11 cellular contexts compared by ENCODE assay signal in genomic region chr12:14959463-14959862, GRCh38. TPM values are rescaled to one million over a fixed set of nuclear protein-coding genes. Genes with fewer than 3 reads are reported as not detected.
A peak's percentile ranks its signal among the peaks of the same experiment; 100 is the strongest.
DNase-seq lines count a peak whose midpoint lies in the region; ATAC-seq lines count a peak whose summit lies in the region.
"Had no signal": no experiment of that assay in that cellular context is flagged by ENCODE, and none has a peak within 500 bp of the region (broad histone marks: within the 10 kb centered on the region; RNA-seq: fewer than 3 reads in every experiment).

No MANE protein-coding gene starts in this region.

- peaks cover 18% of the 10 kb centered on the region for H3K4me1 ChIP-seq in thymus (ENCODE audit: control insufficient read depth, insufficient read depth, low read length)

- intact Hi-C loops in activated CD4-positive, alpha-beta memory T cell treated with anti-CD3 and anti-CD28 coated beads for 36 hours (cut with micrococcal nuclease) = loop anchor here (10.0 kb wide), 1 partner anchor 925 kb away; the partner anchor contains the start of gene STRAP

- 4% methylated on average over 3 of the region's 3 CpGs for WGBS in thymus

- peak overlapping the region; percentile 91 for H3K4me3 ChIP-seq in thymus (ENCODE audit: low read length)

- no peak for DNase-seq in activated T-cell treated with anti-CD3 and anti-CD28 coated beads, Interleukin-2, amount 50 U/mL, for 4 hours
- DNase-seq in activated T-cell treated with anti-CD3 and anti-CD28 coated beads for 4 hours = no peak
- no peak for DNase-seq in activated CD4-positive, alpha-beta memory T cell treated with anti-CD3 and anti-CD28 coated beads for 36 hours
- no peak for DNase-seq in immature natural killer cell
- no peak for DNase-seq in stimulated activated CD4-positive, alpha-beta T cell treated with anti-CD3 and anti-CD28 coated beads, Interleukin-4, amount 100 ng/mL, for 1 hour
- DNase-seq in HuH-7 (ENCODE audit: low spot score) = no peak
- DNase-seq: pancreas, SHP77 treated with DMSO at 0.1 percent for 48 hours had no signal

- H3K27me3 Mint-ChIP-seq in activated T-cell treated with anti-CD3 and anti-CD28 coated beads, Interleukin-2, amount 50 U/mL, for 4 hours (ENCODE audit: low read depth) = no peaks in the 10 kb centered on the region
- H3K27me3 Mint-ChIP-seq in activated CD4-positive, alpha-beta memory T cell treated with anti-CD3 and anti-CD28 coated beads for 36 hours = no peaks in the 10 kb centered on the region
- H3K27me3 Mint-ChIP-seq in immature natural killer cell (ENCODE audit: low read depth in 3 of 3) = peaks cover 5 to 13% (median 9%) of the 10 kb centered on the region in 3 donors

- peak overlapping the region; percentile 97 for H3K4me3 Mint-ChIP-seq in activated T-cell treated with anti-CD3 and anti-CD28 coated beads, Interleukin-2, amount 50 U/mL, for 4 hours
- peak overlapping the region; percentile 88 for H3K4me3 Mint-ChIP-seq in activated CD4-positive, alpha-beta memory T cell treated with anti-CD3 and anti-CD28 coated beads for 36 hours
- H3K4me3 Mint-ChIP-seq in immature natural killer cell = peak overlapping the region; percentile 98 to 100 (median 100)

- no peaks in the 10 kb centered on the region for H3K9me3 ChIP-seq in thymus (ENCODE audit: control insufficient read depth)
- H3K9me3 ChIP-seq: pancreas had no signal

- CTCF ChIA-PET in activated CD4-positive, alpha-beta memory T cell treated with anti-CD3 and anti-CD28 coated beads for 36 hours (lab: Charles Lee) = interaction anchor here (0.6 to 1.5 kb wide), 3 partner anchors 9 to 11 kb away, joined by 3 to 7 read pairs (median 5); no protein-coding TSS in a partner anchor

- ATAC-seq in activated T-cell treated with anti-CD3 and anti-CD28 coated beads, Interleukin-2, amount 50 U/mL, for 4 hours = no peak
- ATAC-seq in GM19328 (IDR thresholded peaks at IDR 0.05; ENCODE audit: unreplicated experiment) = no peak
- ATAC-seq: pancreas had no signal

- H3K36me3 Mint-ChIP-seq in activated T-cell treated with anti-CD3 and anti-CD28 coated beads, Interleukin-2, amount 50 U/mL, for 4 hours (ENCODE audit: insufficient read depth) = no peaks in the 10 kb centered on the region
- peaks cover 26% of the 10 kb centered on the region for H3K36me3 Mint-ChIP-seq in activated CD4-positive, alpha-beta memory T cell treated with anti-CD3 and anti-CD28 coated beads for 36 hours
- peaks cover 8 to 20% (median 13%) of the 10 kb centered on the region in 3 donors for H3K36me3 Mint-ChIP-seq in immature natural killer cell

- peak overlapping the region; percentile 96 for H3K27ac Mint-ChIP-seq in activated CD4-positive, alpha-beta memory T cell treated with anti-CD3 and anti-CD28 coated beads for 36 hours
- peak overlapping the region; percentile 94 to 100 (median 98) for H3K27ac Mint-ChIP-seq in immature natural killer cell

- H3K9me3 Mint-ChIP-seq in activated T-cell treated with anti-CD3 and anti-CD28 coated beads, Interleukin-2, amount 50 U/mL, for 4 hours = no peaks in the 10 kb centered on the region
- no peaks in the 10 kb centered on the region for H3K9me3 Mint-ChIP-seq in activated CD4-positive, alpha-beta memory T cell treated with anti-CD3 and anti-CD28 coated beads for 36 hours
- peaks cover 0 to 2% (median 0%) of the 10 kb centered on the region in 6 donors for H3K9me3 Mint-ChIP-seq in immature natural killer cell

- peak overlapping the region; percentile 82 for H3K27ac ChIP-seq in thymus (ENCODE audit: low read depth)

- no peaks in the 10 kb centered on the region for H3K27me3 ChIP-seq in thymus (ENCODE audit: control insufficient read depth, insufficient read depth)
- H3K27me3 ChIP-seq: pancreas had no signal

- H3K36me3 ChIP-seq in thymus (ENCODE audit: control insufficient read depth, insufficient read depth) = peaks cover 12% of the 10 kb centered on the region
- H3K36me3 ChIP-seq: pancreas had no signal

- POLR2A ChIA-PET in activated CD4-positive, alpha-beta memory T cell treated with anti-CD3 and anti-CD28 coated beads for 36 hours (lab: Charles Lee) = interaction anchor here (0.8 to 3.7 kb wide), 7 partner anchors 8 to 574 kb away, joined by 3 to 17 read pairs (median 4); a partner anchor contains a TSS

- peaks cover 75% of the 10 kb centered on the region for H3K4me1 Mint-ChIP-seq in activated T-cell treated with anti-CD3 and anti-CD28 coated beads, Interleukin-2, amount 50 U/mL, for 4 hours (ENCODE audit: low read depth)
- H3K4me1 Mint-ChIP-seq in activated CD4-positive, alpha-beta memory T cell treated with anti-CD3 and anti-CD28 coated beads for 36 hours (ENCODE audit: low read depth) = peaks cover 32% of the 10 kb centered on the region
- H3K4me1 Mint-ChIP-seq in immature natural killer cell = peaks cover 73 to 91% of the 10 kb centered on the region in 2 donors

RNA-seq across cellular contexts. Expression of gene ARHGDIB, which starts 1.9 kb away (rescaled TPM):
- 100 to 1,000 TPM; 241 to 278 (median 247) TPM for total RNA-seq in activated T-cell treated with anti-CD3 and anti-CD28 coated beads, Interleukin-2, amount 50 U/mL, for 4 hours
- 100 to 1,000 TPM; 640 to 644 TPM for total RNA-seq in activated CD4-positive, alpha-beta memory T cell treated with anti-CD3 and anti-CD28 coated beads for 36 hours
- polyA plus RNA-seq in immature natural killer cell = 1,000 to 10,000 TPM; 2,434 to 4,716 (median 2,863) TPM
- 820 TPM for polyA plus RNA-seq in thymus

RNA-seq across cellular contexts. Expression of gene PDE6H, which starts 13.4 kb away (rescaled TPM):
- not detected for total RNA-seq in activated T-cell treated with anti-CD3 and anti-CD28 coated beads, Interleukin-2, amount 50 U/mL, for 4 hours
- not detected for total RNA-seq in activated CD4-positive, alpha-beta memory T cell treated with anti-CD3 and anti-CD28 coated beads for 36 hours
- not detected for polyA plus RNA-seq in immature natural killer cell
- polyA plus RNA-seq in thymus = not detected
- total RNA-seq: fibroblast of villous mesenchyme, pancreas had no signal
- polyA plus RNA-seq: pancreas had no signal

RNA-seq across cellular contexts. Expression of gene ERP27, which starts 21.1 kb away (rescaled TPM):
- total RNA-seq in activated T-cell treated with anti-CD3 and anti-CD28 coated beads, Interleukin-2, amount 50 U/mL, for 4 hours = under 1 TPM; 0.24 to 0.35 (median 0.25) TPM
- total RNA-seq in activated CD4-positive, alpha-beta memory T cell treated with anti-CD3 and anti-CD28 coated beads for 36 hours = 1 to 10 TPM; 1.5 to 2.5 TPM
- polyA plus RNA-seq in immature natural killer cell (1 to 10 TPM; 2.5 to 3.8 (median 3.8) TPM), thymus (4.4 TPM)
- total RNA-seq: fibroblast of villous mesenchyme had no signal
